8 cellular contexts compared by ENCODE assay signal in the genomic region with DNA sequence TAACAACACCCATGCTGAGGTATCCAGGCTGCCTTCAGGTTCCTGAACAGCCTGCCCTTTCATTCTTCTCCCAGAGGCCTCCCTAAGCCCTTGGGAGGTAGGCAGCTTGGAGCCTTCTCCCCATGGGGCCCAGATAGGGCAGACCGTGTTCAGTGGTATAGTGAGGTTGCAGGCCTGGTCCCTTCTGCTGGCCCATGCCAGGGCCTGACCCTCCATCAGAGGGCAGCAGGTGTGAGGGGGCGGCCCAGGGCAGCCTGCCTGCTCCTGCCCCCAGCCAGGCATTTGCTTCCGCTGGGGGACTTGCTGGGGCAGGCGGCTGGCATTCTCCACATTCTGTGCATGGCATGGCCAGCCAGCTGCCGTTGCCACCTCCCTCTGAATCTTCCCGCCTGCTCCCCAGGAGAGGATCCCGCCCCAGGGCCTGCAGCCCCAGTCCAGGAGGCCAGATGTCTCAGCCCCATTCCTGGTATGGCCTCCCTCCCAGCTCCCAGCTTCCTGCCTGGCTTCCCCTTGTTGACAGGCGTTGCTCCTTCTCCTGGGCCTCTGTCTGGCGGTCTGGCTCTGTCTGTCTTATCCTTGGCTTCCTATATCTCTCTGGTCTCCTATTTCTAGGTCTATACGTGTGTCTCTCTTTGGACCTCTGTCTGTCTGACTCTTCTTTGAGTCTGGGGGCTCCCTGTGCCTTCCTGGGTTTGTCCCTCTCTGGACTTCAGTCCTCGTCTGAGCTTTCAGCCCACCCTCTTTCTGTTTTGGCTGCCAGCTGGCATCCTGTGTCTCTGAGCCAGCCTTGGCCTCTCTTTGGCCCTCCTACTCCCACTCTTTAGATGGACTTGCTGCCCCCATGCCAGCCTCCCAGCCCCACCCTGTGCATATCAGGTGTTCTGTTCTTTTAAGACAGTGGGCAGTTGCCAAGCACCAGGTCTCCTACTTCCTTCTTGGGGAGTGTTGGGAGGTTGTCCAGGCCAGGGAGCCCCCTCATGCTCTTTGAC. TPM values are rescaled to one million over a fixed set of nuclear protein-coding genes. Genes with fewer than 3 reads are reported as not detected.
A peak's percentile ranks its signal among the peaks of the same experiment; 100 is the strongest.
DNase-seq lines count a peak whose midpoint lies in the region; ATAC-seq, FAIRE-seq and TF ChIP-seq lines count a peak whose summit lies in the region.

No MANE protein-coding gene starts in this region.

- H3K27me3 ChIP-seq in pancreas: no peaks in the 10 kb centered on the region

- ATAC-seq in pancreas (no peak), GM21447 (IDR thresholded peaks at IDR 0.05; ENCODE audit: unreplicated experiment) (no peak)

- DNase-seq in COLO668 (lab: John Stamatoyannopoulos, UW; ENCODE audit: unreplicated experiment) (peak; percentile 55), NCI-H2196 treated with DMSO at 0.1 percent for 48 hours (lab: John Stamatoyannopoulos, UW; ENCODE audit: unreplicated experiment) (peak; percentile 32), epithelial cell of prostate (ENCODE audit: low read depth, low spot score) (no peak), pancreas (peak in 4 of 6 donors; percentile 17 to 74 (median 52)), NOMO-1 treated with dmso at 0.1 percent for 144 hours (lab: John Stamatoyannopoulos, UW; ENCODE audit: unreplicated experiment) (no peak), SKM-1 (lab: John Stamatoyannopoulos, UW; ENCODE audit: unreplicated experiment) (no peak), UCSD-AML1 (lab: John Stamatoyannopoulos, UW; ENCODE audit: unreplicated experiment) (no peak)

- 49 to 51% methylated on average over 11 of the region's 11 CpGs for WGBS in pancreas, 2 donors

- FAIRE-seq in pancreas (lab: Jason Lieb, UNC): no peak

- no peak for TF ChIP-seq CTCF in pancreas (IDR thresholded peaks at IDR 0.05)

- H3K27ac ChIP-seq in epithelial cell of prostate (peak overlapping the region; percentile 86), pancreas (peak overlapping the region in 3 of 4 donors; percentile 33 to 90 (median 55))

- H3K9me3 ChIP-seq in pancreas: no peaks in the 10 kb centered on the region

- intact Hi-C loops in pancreas (cut with DNase I): no loop called here

- H3K36me3 ChIP-seq in pancreas: peaks cover 0 to 19% (median 13%) of the 10 kb centered on the region in 3 donors

- H3K4me3 ChIP-seq in pancreas: no peak overlapping the region

- H3K4me1 ChIP-seq in pancreas: peaks cover 16 to 56% (median 28%) of the 10 kb centered on the region in 3 donors

RNA-seq across cellular contexts. Expression of gene CIC, which starts 9.1 kb away (rescaled TPM):
- total RNA-seq in pancreas: 10 to 100 TPM; 27.7 to 37.6 (median 32.0) TPM
- polyA plus RNA-seq in pancreas: 10 to 100 TPM; 47.1 to 65.0 TPM

RNA-seq across cellular contexts. Expression of gene ERF, which starts 23.2 kb away (rescaled TPM):
- 10 to 100 TPM; 20.5 to 29.2 (median 22.2) TPM for total RNA-seq in pancreas
- polyA plus RNA-seq in pancreas: 10 to 100 TPM; 36.6 to 48.5 TPM

RNA-seq across cellular contexts. Expression of gene PRR19, which starts 23.8 kb away (rescaled TPM):
- under 1 TPM; 0.12 to 0.69 (median 0.34) TPM for total RNA-seq in pancreas
- under 1 TPM; 0.34 to 0.99 TPM for polyA plus RNA-seq in pancreas

RNA-seq across cellular contexts. Expression of gene PAFAH1B3, which starts 24.3 kb away (rescaled TPM):
- total RNA-seq in pancreas: 10 to 100 TPM in 4 of 6 donors, 1 to 10 TPM in 2; 6.2 to 19.8 (median 10.2) TPM
- 10 to 100 TPM; 18.2 to 24.3 TPM for polyA plus RNA-seq in pancreas

RNA-seq across cellular contexts. Expression of gene TMEM145, which starts 35.0 kb away (rescaled TPM):
- total RNA-seq in pancreas: 1 to 10 TPM in 2 of 6 donors, under 1 TPM in 4; 0.46 to 1.5 (median 0.94) TPM
- polyA plus RNA-seq in pancreas: 1 to 10 TPM; 2.2 to 8.2 TPM

Comparison
In these comparisons a context has a peak if more than half of its experiments do, and no peak if none do; other contexts are left out.
1. DNase-seq: peak in COLO668 (single experiment), NCI-H2196 treated with DMSO at 0.1 percent for 48 hours (single experiment) and pancreas (4 of 6); none in epithelial cell of prostate (single experiment), NOMO-1 treated with dmso at 0.1 percent for 144 hours (single experiment), SKM-1 (single experiment) and UCSD-AML1 (single experiment).